24 cellular contexts compared by ENCODE assay signal in genomic region chr17:67096609-67097008, GRCh38. TPM values are rescaled to one million over a fixed set of nuclear protein-coding genes. Genes with fewer than 3 reads are reported as not detected.
DNase-seq lines count a peak whose midpoint lies in the region; ATAC-seq, FAIRE-seq and TF ChIP-seq lines count a peak whose summit lies in the region.
"Had no signal": no experiment of that assay in that cellular context is flagged by ENCODE, and none has a peak within 500 bp of the region (broad histone marks: within the 10 kb centered on the region; RNA-seq: fewer than 3 reads in every experiment).

No MANE protein-coding gene starts in this region.

- H3K4me1 ChIP-seq in HEK293 (ENCODE audit: control insufficient read depth, insufficient read depth, low read length) (no peaks in the 10 kb centered on the region), astrocyte (ENCODE audit: insufficient read depth, low read length) (peaks cover 6% of the 10 kb centered on the region), psoas muscle (peaks cover 41% of the 10 kb centered on the region)

- H3K27me3 ChIP-seq in astrocyte (ENCODE audit: insufficient read depth, low read length) (no peaks in the 10 kb centered on the region), psoas muscle (ENCODE audit: insufficient read depth in 3 of 3, low read length in 2 of 3) (no peaks in the 10 kb centered on the region)
- H3K27me3 ChIP-seq: BLaER1 treated with 17β-estradiol and CSF1 and Interleukin-3, amounts not matched to agents 10 nM and 100 nM had no signal

- CTCF ChIA-PET in HEK293 (lab: Yijun Ruan, JAX) = interaction anchor here (0.6 to 1.2 kb wide), 4 partner anchors 13 to 209 kb away, joined by 3 to 6 read pairs (median 4); no protein-coding TSS in a partner anchor

- H3K4me3 Mint-ChIP-seq in activated T-cell treated with anti-CD3 and anti-CD28 coated beads, Interleukin-2, amount 50 U/mL, for 72 hours = no peak overlapping the region
- H3K4me3 Mint-ChIP-seq in astrocyte (ENCODE audit: unreplicated experiment) = no peak overlapping the region
- H3K4me3 Mint-ChIP-seq in glutamatergic neuron (ENCODE audit: unreplicated experiment) = no peak overlapping the region
- H3K4me3 Mint-ChIP-seq: CD4-positive, alpha-beta T cell had no signal

- H3K4me1 Mint-ChIP-seq in activated T-cell treated with anti-CD3 and anti-CD28 coated beads, Interleukin-2, amount 50 U/mL, for 72 hours (ENCODE audit: low read depth) = peaks cover 45% of the 10 kb centered on the region
- H3K4me1 Mint-ChIP-seq in astrocyte (ENCODE audit: low read depth, unreplicated experiment) = peaks cover 26% of the 10 kb centered on the region
- no peaks in the 10 kb centered on the region for H3K4me1 Mint-ChIP-seq in glutamatergic neuron (ENCODE audit: low read depth, unreplicated experiment)

- no peak for DNase-seq in activated T-cell treated with anti-CD3 and anti-CD28 coated beads, Interleukin-2, amount 50 U/mL, for 72 hours
- no peak for DNase-seq in activated T-cell treated with anti-CD3 and anti-CD28 coated beads, Interleukin-2, amount 50 U/mL, for 48 hours
- no peak for DNase-seq in astrocyte (ENCODE audit: low read depth)
- DNase-seq in psoas muscle = no peak
- no peak for DNase-seq in glutamatergic neuron
- DNase-seq: AML-193; CD4-positive, alpha-beta T cell; COR-L47; DMS153; DMS79 treated with DMSO at 0.1 percent for 48 hours; EL; HCEC 1CT had no signal

- H3K9ac ChIP-seq in astrocyte (ENCODE audit: low read length) = no peak overlapping the region
- H3K9ac ChIP-seq: BLaER1 treated with 17β-estradiol and CSF1 and Interleukin-3, amounts not matched to agents 10 nM and 100 nM had no signal

- no peaks in the 10 kb centered on the region for H3K27me3 Mint-ChIP-seq in activated T-cell treated with anti-CD3 and anti-CD28 coated beads, Interleukin-2, amount 50 U/mL, for 72 hours (ENCODE audit: low read depth)
- H3K27me3 Mint-ChIP-seq in astrocyte (ENCODE audit: low read depth, unreplicated experiment) = no peaks in the 10 kb centered on the region
- H3K27me3 Mint-ChIP-seq in glutamatergic neuron (ENCODE audit: unreplicated experiment) = no peaks in the 10 kb centered on the region
- H3K27me3 Mint-ChIP-seq: CD4-positive, alpha-beta T cell had no signal

- H3K9me3 ChIP-seq in HEK293 (ENCODE audit: control insufficient read depth, insufficient read depth, low read depth, low read length) = no peaks in the 10 kb centered on the region
- no peaks in the 10 kb centered on the region for H3K9me3 ChIP-seq in astrocyte (ENCODE audit: insufficient read depth, low read depth, low read length)
- H3K9me3 ChIP-seq in psoas muscle = no peaks in the 10 kb centered on the region
- H3K9me3 ChIP-seq: BLaER1 treated with 17β-estradiol and CSF1 and Interleukin-3, amounts not matched to agents 10 nM and 100 nM had no signal

- peaks cover 31% of the 10 kb centered on the region for H3K79me2 ChIP-seq in astrocyte (ENCODE audit: insufficient read depth, low read length)

- H2AFZ ChIP-seq in astrocyte (ENCODE audit: low read depth, low read length) = no peak overlapping the region

- peak overlapping the region; percentile 19 for H3K4me2 ChIP-seq in astrocyte (ENCODE audit: low read length)
- H3K4me2 ChIP-seq: BLaER1 treated with 17β-estradiol and CSF1 and Interleukin-3, amounts not matched to agents 10 nM and 100 nM had no signal

- no peak for ATAC-seq in activated T-cell treated with anti-CD3 and anti-CD28 coated beads, Interleukin-2, amount 50 U/mL, for 72 hours (replicated peaks in 1 of 2)
- ATAC-seq in psoas muscle (no peak), GM21515 (IDR thresholded peaks at IDR 0.05; ENCODE audit: unreplicated experiment) (no peak), HG02852 (IDR thresholded peaks at IDR 0.05; ENCODE audit: unreplicated experiment) (no peak)
- ATAC-seq: K562 had no signal

- intact Hi-C loops in psoas muscle (cut with DNase I) = no loop called here

- peak overlapping the region; percentile 56 for H3K27ac Mint-ChIP-seq in activated T-cell treated with anti-CD3 and anti-CD28 coated beads, Interleukin-2, amount 50 U/mL, for 72 hours
- H3K27ac Mint-ChIP-seq in astrocyte (ENCODE audit: unreplicated experiment) = no peak overlapping the region
- H3K27ac Mint-ChIP-seq in glutamatergic neuron (ENCODE audit: unreplicated experiment) = no peak overlapping the region
- H3K27ac Mint-ChIP-seq: CD4-positive, alpha-beta T cell had no signal

- peaks cover 6% of the 10 kb centered on the region for H4K20me1 ChIP-seq in astrocyte (ENCODE audit: insufficient read depth, low read length)

- POLR2A ChIA-PET in HEK293 (lab: Yijun Ruan, JAX) = no interaction called here

- H3K36me3 ChIP-seq in HEK293 (ENCODE audit: control insufficient read depth in 2 of 2, insufficient read depth in 1 of 2, low read length in 2 of 2) = peaks cover 4 to 8% of the 10 kb centered on the region in 2 experiments; a peak in 2 of 3 replicates
- no peaks in the 10 kb centered on the region for H3K36me3 ChIP-seq in astrocyte (ENCODE audit: insufficient read depth, low read length)
- H3K36me3 ChIP-seq in psoas muscle (ENCODE audit: insufficient read depth in 1 of 2, low read depth in 1 of 2) = no peaks in the 10 kb centered on the region

- peaks cover 0 to 3% of the 10 kb centered on the region in 2 donors for H3K9me3 Mint-ChIP-seq in activated T-cell treated with anti-CD3 and anti-CD28 coated beads, Interleukin-2, amount 50 U/mL, for 72 hours
- H3K9me3 Mint-ChIP-seq in astrocyte (ENCODE audit: unreplicated experiment) = no peaks in the 10 kb centered on the region
- H3K9me3 Mint-ChIP-seq in glutamatergic neuron (ENCODE audit: unreplicated experiment) = peaks cover 3% of the 10 kb centered on the region
- H3K9me3 Mint-ChIP-seq: CD4-positive, alpha-beta T cell had no signal

- TF ChIP-seq CTCF in HEK293 (tag by site-specific recombination; IDR thresholded peaks at IDR 0.05) = no peak
- no peak for TF ChIP-seq CTCF in astrocyte (IDR thresholded peaks at IDR 0.05; ENCODE audit: insufficient read depth, low read depth, low read length)
- TF ChIP-seq CTCF in psoas muscle (IDR thresholded peaks at IDR 0.05) = no peak
- no peak for TF ChIP-seq CTCF in glutamatergic neuron (IDR thresholded peaks at IDR 0.05; ENCODE audit: partially characterized antibody, unreplicated experiment)

- H3K27ac ChIP-seq in HEK293 (ENCODE audit: extremely low read depth, low read depth, low read length) (no peak overlapping the region), astrocyte (ENCODE audit: low read depth, low read length) (peak overlapping the region; percentile 12), psoas muscle (peak overlapping the region; percentile 34)
- H3K27ac ChIP-seq: 22Rv1; BLaER1 treated with 17β-estradiol and CSF1 and Interleukin-3, amounts not matched to agents 10 nM and 100 nM; HL-60 had no signal

- 98 to 100% (median 100%) methylated on average over 1 of the region's 1 CpG for WGBS in psoas muscle, 3 donors

- FAIRE-seq in astrocyte (lab: Jason Lieb, UNC) = no peak
- FAIRE-seq: D721Med, G401.6, GM12891, H1, K562 had no signal

- peaks cover 3 to 19% of the 10 kb centered on the region in 2 donors for H3K36me3 Mint-ChIP-seq in activated T-cell treated with anti-CD3 and anti-CD28 coated beads, Interleukin-2, amount 50 U/mL, for 72 hours (ENCODE audit: insufficient read depth in 2 of 2)
- H3K36me3 Mint-ChIP-seq in astrocyte (ENCODE audit: low read depth, unreplicated experiment) = peaks cover 5% of the 10 kb centered on the region
- no peaks in the 10 kb centered on the region for H3K36me3 Mint-ChIP-seq in glutamatergic neuron (ENCODE audit: unreplicated experiment)

- H3K4me3 ChIP-seq in HEK293 (ENCODE audit: low read depth, low read length) = no peak overlapping the region
- H3K4me3 ChIP-seq in astrocyte (ENCODE audit: insufficient read depth, low read depth, low read length) = no peak overlapping the region
- H3K4me3 ChIP-seq in psoas muscle = no peak overlapping the region
- H3K4me3 ChIP-seq: BLaER1 treated with 17β-estradiol and CSF1 and Interleukin-3, amounts not matched to agents 10 nM and 100 nM; K562 had no signal

TF ChIP-seq in HEK293, 187 proteins besides CTCF, POLR2A, EP300 and RAD21:
- TF ChIP-seq PRDM1 (tag by site-specific recombination; IDR thresholded peaks at IDR 0.05) (peak; percentile 93), KLF1 (tag by site-specific recombination; IDR thresholded peaks at IDR 0.05) (no peak)

RNA-seq across cellular contexts. Expression of gene CACNG1, which starts 52.3 kb away (rescaled TPM):
- total RNA-seq in activated T-cell treated with anti-CD3 and anti-CD28 coated beads, Interleukin-2, amount 50 U/mL, for 72 hours = not detected
- total RNA-seq in astrocyte (not detected in 2 replicates), psoas muscle (100 to 1,000 TPM in 1 of 4 donors, 10 to 100 TPM in 3; 36.9 to 312 (median 57.7) TPM), glutamatergic neuron (ENCODE audit: unreplicated experiment) (not detected)
- polyA plus RNA-seq in psoas muscle = 100 to 1,000 TPM in 2 of 3 donors, 10 to 100 TPM in 1; 20.3 to 132 (median 110) TPM
- total RNA-seq: A673; CD4-positive, alpha-beta T cell; H1; K562 had no signal
- polyA plus RNA-seq: H1, K562 had no signal

Comparison
In these comparisons a context has a peak if more than half of its experiments do, and no peak if none do; other contexts are left out.
1. RNA of gene CACNG1, which starts 52.3 kb away (total RNA-seq): 36.9 to 312 TPM in psoas muscle; not detected in glutamatergic neuron (single experiment), not detected in activated T-cell treated with anti-CD3 and anti-CD28 coated beads, Interleukin-2, amount 50 U/mL, for 72 hours and not detected in astrocyte; every median in the first group is over 10 times any median in the second.